21 cellular contexts compared by ENCODE assay signal in the genomic region with DNA sequence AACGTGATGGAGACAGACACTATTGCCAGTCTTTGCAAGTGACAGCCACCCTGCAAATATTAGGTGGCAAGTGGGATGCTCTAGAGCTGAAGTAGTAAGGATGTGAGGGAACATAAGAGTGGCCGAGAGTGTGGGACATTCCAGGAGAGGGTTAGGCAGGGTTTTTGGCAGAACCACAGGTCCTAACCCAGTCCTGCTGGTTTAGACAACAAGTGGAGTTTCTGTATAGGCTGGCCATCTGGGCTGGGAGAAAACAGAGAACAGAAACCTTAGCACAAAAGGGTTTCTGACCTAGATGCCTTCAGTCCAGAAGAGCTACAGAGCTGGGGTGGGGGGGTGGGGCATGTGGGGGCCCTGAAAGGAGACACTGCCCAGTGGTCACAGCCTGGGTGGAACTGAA.
A peak's percentile ranks its signal among the peaks of the same experiment; 100 is the strongest.
DNase-seq lines count a peak whose midpoint lies in the region; ATAC-seq, FAIRE-seq and TF ChIP-seq lines count a peak whose summit lies in the region.
"Had no signal": no experiment of that assay in that cellular context is flagged by ENCODE, and none has a peak within 500 bp of the region (broad histone marks: within the 10 kb centered on the region; RNA-seq: fewer than 3 reads in every experiment).

No MANE protein-coding gene starts in this region.

- no peaks in the 10 kb centered on the region for H3K9me3 Mint-ChIP-seq in activated T-cell treated with anti-CD3 and anti-CD28 coated beads, Interleukin-2, amount 50 U/mL, for 72 hours
- no peaks in the 10 kb centered on the region for H3K9me3 Mint-ChIP-seq in chondrocyte (ENCODE audit: low read depth)
- H3K9me3 Mint-ChIP-seq in activated naive CD8-positive, alpha-beta T cell treated with anti-CD3 and anti-CD28 coated beads, Interleukin-2, amount 50 U/mL, for 24 hours, result no peaks in the 10 kb centered on the region
- H3K9me3 Mint-ChIP-seq: central memory CD8-positive, alpha-beta T cell; neural progenitor cell had no signal

- TF ChIP-seq EP300 in H1 (IDR thresholded peaks at IDR 0.05; ENCODE audit: borderline replicate concordance in 1 of 2, low read depth in 2 of 2, low read length in 2 of 2), result no peak

- no peaks in the 10 kb centered on the region for H3K79me1 ChIP-seq in H1 (ENCODE audit: low read depth, low read length)

- H3K9me2 ChIP-seq in PC-3 (replicated peaks; ENCODE audit: low read length), result no peaks in the 10 kb centered on the region

- H3K27ac Mint-ChIP-seq in activated T-cell treated with anti-CD3 and anti-CD28 coated beads, Interleukin-2, amount 50 U/mL, for 72 hours, result no peak overlapping the region
- no peak overlapping the region for H3K27ac Mint-ChIP-seq in chondrocyte (ENCODE audit: unreplicated experiment)
- no peak overlapping the region for H3K27ac Mint-ChIP-seq in activated naive CD8-positive, alpha-beta T cell treated with anti-CD3 and anti-CD28 coated beads, Interleukin-2, amount 50 U/mL, for 24 hours
- H3K27ac Mint-ChIP-seq: neural progenitor cell had no signal

- no peak for TF ChIP-seq RAD21 in H1 (IDR thresholded peaks at IDR 0.05 in 1 of 2, conservative IDR thresholded peaks at IDR 0.05 in 1 of 2; ENCODE audit: low read depth in 2 of 2, low read length in 2 of 2)

- H3K4me3 Mint-ChIP-seq in activated T-cell treated with anti-CD3 and anti-CD28 coated beads, Interleukin-2, amount 50 U/mL, for 72 hours, result no peak overlapping the region
- no peak overlapping the region for H3K4me3 Mint-ChIP-seq in chondrocyte (ENCODE audit: unreplicated experiment)
- no peak overlapping the region for H3K4me3 Mint-ChIP-seq in activated naive CD8-positive, alpha-beta T cell treated with anti-CD3 and anti-CD28 coated beads, Interleukin-2, amount 50 U/mL, for 24 hours
- H3K4me3 Mint-ChIP-seq: central memory CD8-positive, alpha-beta T cell; neural progenitor cell had no signal

- H3F3A ChIP-seq in PC-3 (ENCODE audit: low read length, unreplicated experiment), result no peaks in the 10 kb centered on the region

- no peak overlapping the region for H4K5ac ChIP-seq in H1 (ENCODE audit: insufficient read length, low read depth, low read length)

- H3K27ac ChIP-seq in PC-3 (ENCODE audit: low read length) (no peak overlapping the region), H1 (ENCODE audit: low read depth, low read length) (no peak overlapping the region), pancreas (peak overlapping the region; percentile 40 to 74 (median 69))
- H3K27ac ChIP-seq: BLaER1, neural progenitor cell, PC-9, testis had no signal

- H3K27me3 Mint-ChIP-seq in activated T-cell treated with anti-CD3 and anti-CD28 coated beads, Interleukin-2, amount 50 U/mL, for 72 hours (ENCODE audit: low read depth), result peaks cover 61% of the 10 kb centered on the region
- H3K27me3 Mint-ChIP-seq in chondrocyte (ENCODE audit: low read depth), result no peaks in the 10 kb centered on the region
- peaks cover 40% of the 10 kb centered on the region for H3K27me3 Mint-ChIP-seq in activated naive CD8-positive, alpha-beta T cell treated with anti-CD3 and anti-CD28 coated beads, Interleukin-2, amount 50 U/mL, for 24 hours

- H3K4me1 ChIP-seq in PC-3 (ENCODE audit: insufficient read depth, low read length) (peaks cover 32% of the 10 kb centered on the region), H1 (replicated peaks in 1 of 4; ENCODE audit: control insufficient read depth in 3 of 4, insufficient read depth in 4 of 4, low read length in 3 of 4) (peaks cover 9 to 15% (median 13%) of the 10 kb centered on the region in 4 experiments), pancreas (peaks cover 6 to 18% (median 10%) of the 10 kb centered on the region in 3 donors)
- H3K4me1 ChIP-seq: BLaER1, testis had no signal

- no peak overlapping the region for H2BK15ac ChIP-seq in H1 (ENCODE audit: low read length)

- no peak for TF ChIP-seq CTCF in PC-3 (conservative IDR thresholded peaks at IDR 0.05; ENCODE audit: low read depth, low read length)
- TF ChIP-seq CTCF in H1 (IDR thresholded peaks at IDR 0.05; ENCODE audit: control extremely low read depth in 1 of 3, insufficient read depth in 1 of 3, low read depth in 1 of 3, low read length in 3 of 3), result no peak
- TF ChIP-seq CTCF in pancreas (IDR thresholded peaks at IDR 0.05), result no peak
- no peak for TF ChIP-seq CTCF in chondrocyte (IDR thresholded peaks at IDR 0.05)

- H3K14ac ChIP-seq in H1 (ENCODE audit: insufficient read length), result no peak overlapping the region

- intact Hi-C loops in PC-3 (cut with micrococcal nuclease), result no loop called here
- intact Hi-C loops in pancreas (cut with DNase I), result no loop called here

- H3K4me3 ChIP-seq in PC-3 (ENCODE audit: low read length) (no peak overlapping the region), H1 (ENCODE audit: extremely low read depth in 1 of 4, insufficient read depth in 2 of 4, low read depth in 3 of 4, low read length in 4 of 4) (no peak overlapping the region), pancreas (no peak overlapping the region)
- H3K4me3 ChIP-seq: BLaER1, neural progenitor cell, PC-9, testis had no signal

- H4K8ac ChIP-seq in H1 (ENCODE audit: extremely low read depth, insufficient read depth, low read length), result no peak overlapping the region

- POLR2A ChIA-PET in PC-3 (lab: Charles Lee; ENCODE audit: unreplicated experiment) (interaction anchor here (0.6 kb wide), 1 partner anchor 513 kb away, joined by 3 read pairs; no protein-coding TSS in a partner anchor), H1 (lab: Charles Lee; ENCODE audit: partially characterized antibody) (no interaction called here)

- ATAC-seq in PC-3, result peak; percentile 16; the same call in 1 of the 2 replicates
- ATAC-seq in pancreas, result peak in 2 of 4 donors; percentile 30 to 37
- no peak for ATAC-seq in HG03469 (IDR thresholded peaks at IDR 0.05; ENCODE audit: unreplicated experiment)
- no peak for ATAC-seq in activated T-cell treated with anti-CD3 and anti-CD28 coated beads, Interleukin-2, amount 50 U/mL, for 72 hours (replicated peaks in 1 of 2)
- no peak for ATAC-seq in activated naive CD8-positive, alpha-beta T cell treated with anti-CD3 and anti-CD28 coated beads, Interleukin-2, amount 50 U/mL, for 24 hours

- H3K79me2 ChIP-seq in PC-3 (ENCODE audit: low read length), result no peaks in the 10 kb centered on the region
- no peaks in the 10 kb centered on the region for H3K79me2 ChIP-seq in H1 (ENCODE audit: control insufficient read depth in 1 of 2, insufficient read depth in 2 of 2, low read length in 2 of 2)

- TF ChIP-seq POLR2A in H1 (IDR thresholded peaks at IDR 0.05; ENCODE audit: control extremely low read depth in 1 of 2, low read depth in 2 of 2, low read length in 2 of 2), result no peak

- H4K91ac ChIP-seq in H1 (replicated peaks; ENCODE audit: insufficient read length, low read length), result no peak overlapping the region

- H3K9me3 ChIP-seq in PC-3 (ENCODE audit: low read length), result no peaks in the 10 kb centered on the region
- H3K9me3 ChIP-seq in H1 (ENCODE audit: insufficient read depth in 2 of 2, low read depth in 1 of 2, low read length in 1 of 2), result no peaks in the 10 kb centered on the region
- H3K9me3 ChIP-seq in pancreas, result no peaks in the 10 kb centered on the region
- H3K9me3 ChIP-seq: BLaER1, testis had no signal

- no peak overlapping the region for H3K18ac ChIP-seq in H1 (ENCODE audit: extremely low read depth, low read length)

- H3K36me3 Mint-ChIP-seq in activated T-cell treated with anti-CD3 and anti-CD28 coated beads, Interleukin-2, amount 50 U/mL, for 72 hours (ENCODE audit: insufficient read depth in 2 of 2), result no peaks in the 10 kb centered on the region
- H3K36me3 Mint-ChIP-seq in chondrocyte (ENCODE audit: low read depth), result no peaks in the 10 kb centered on the region
- H3K36me3 Mint-ChIP-seq in activated naive CD8-positive, alpha-beta T cell treated with anti-CD3 and anti-CD28 coated beads, Interleukin-2, amount 50 U/mL, for 24 hours (ENCODE audit: low read depth), result no peaks in the 10 kb centered on the region
- H3K36me3 Mint-ChIP-seq: neural progenitor cell had no signal

- H3K36me3 ChIP-seq in PC-3 (ENCODE audit: low read depth, low read length), result no peaks in the 10 kb centered on the region
- no peaks in the 10 kb centered on the region for H3K36me3 ChIP-seq in H1 (ENCODE audit: control insufficient read depth in 2 of 4, insufficient read depth in 4 of 4, low read length in 3 of 4)
- H3K36me3 ChIP-seq in pancreas, result no peaks in the 10 kb centered on the region
- H3K36me3 ChIP-seq: BLaER1, neural progenitor cell had no signal

- H3K4me2 ChIP-seq in PC-3 (ENCODE audit: low read length) (no peak overlapping the region), H1 (ENCODE audit: insufficient read depth in 1 of 2, low read depth in 2 of 2, low read length in 2 of 2) (no peak overlapping the region)
- H3K4me2 ChIP-seq: BLaER1, neural progenitor cell had no signal

- H2AFZ ChIP-seq in PC-3 (ENCODE audit: low read length) (no peak overlapping the region), H1 (ENCODE audit: low read length) (no peak overlapping the region)
- H2AFZ ChIP-seq: neural progenitor cell, PC-9 had no signal

- H4K20me1 ChIP-seq in PC-3 (ENCODE audit: low read length) (no peaks in the 10 kb centered on the region), H1 (replicated peaks in 1 of 2; ENCODE audit: control insufficient read depth in 1 of 2, insufficient read depth in 2 of 2, low read length in 2 of 2) (no peaks in the 10 kb centered on the region)
- H4K20me1 ChIP-seq: BLaER1 had no signal

- H2AK5ac ChIP-seq in H1 (ENCODE audit: low read depth, low read length), result no peak overlapping the region

- 74% methylated on average over 2 of the region's 2 CpGs; no CpG with 5 or more reads in 1 of the 2 experiments for WGBS in H1 (ENCODE audit: extremely low coverage in 1 of 2, insufficient coverage in 1 of 2, insufficient read length in 1 of 2, insufficient replicate concordance in 2 of 2, low coverage in 1 of 2, low lambda C conversion rate in 2 of 2, missing lambda C conversion rate in 1 of 2), 2 experiments
- 63 to 65% methylated on average over 2 of the region's 2 CpGs for WGBS in pancreas, 2 donors

- CTCF ChIA-PET in PC-3 (lab: Charles Lee), result no interaction called here
- CTCF ChIA-PET in H1 (lab: Charles Lee; ENCODE audit: partially characterized antibody), result interaction anchor here (0.7 to 1.4 kb wide), 4 partner anchors 22 to 64 kb away, joined by 3 to 4 read pairs (median 4); no protein-coding TSS in a partner anchor

- no peaks in the 10 kb centered on the region for H3K4me1 Mint-ChIP-seq in activated T-cell treated with anti-CD3 and anti-CD28 coated beads, Interleukin-2, amount 50 U/mL, for 72 hours (ENCODE audit: low read depth)
- H3K4me1 Mint-ChIP-seq in chondrocyte (ENCODE audit: low read depth), result peaks cover 38% of the 10 kb centered on the region
- H3K4me1 Mint-ChIP-seq in activated naive CD8-positive, alpha-beta T cell treated with anti-CD3 and anti-CD28 coated beads, Interleukin-2, amount 50 U/mL, for 24 hours, result no peaks in the 10 kb centered on the region
- H3K4me1 Mint-ChIP-seq: central memory CD8-positive, alpha-beta T cell had no signal

- no peak overlapping the region for H3K56ac ChIP-seq in H1 (replicated peaks; ENCODE audit: insufficient read length, low read depth, low read length)

- no TSS peak for BruUV-seq in PC-3 (replicated peaks; lab: Mats Ljungman, UMichigan)

- H3K4ac ChIP-seq in H1 (replicated peaks; ENCODE audit: insufficient read length, low read depth, low read length), result no peak overlapping the region

- H3K9ac ChIP-seq in PC-3 (ENCODE audit: low read length) (no peak overlapping the region), H1 (replicated peaks in 1 of 4; ENCODE audit: extremely low read depth in 1 of 4, low read depth in 3 of 4, low read length in 3 of 4) (no peak overlapping the region)
- H3K9ac ChIP-seq: BLaER1, neural progenitor cell had no signal

- peak; percentile 69 for DNase-seq in DMS 273 (lab: John Stamatoyannopoulos, UW; ENCODE audit: unreplicated experiment)
- no peak for DNase-seq in PC-3
- no peak for DNase-seq in H1 (ENCODE audit: low read depth in 1 of 2, low spot score in 2 of 2)
- DNase-seq in pancreas, result no peak
- DNase-seq in activated T-cell treated with anti-CD3 and anti-CD28 coated beads, Interleukin-2, amount 50 U/mL, for 72 hours, result no peak
- DNase-seq in chondrocyte (ENCODE audit: low spot score), result no peak
- DNase-seq in activated naive CD8-positive, alpha-beta T cell treated with anti-CD3 and anti-CD28 coated beads, Interleukin-2, amount 50 U/mL, for 24 hours, result no peak
- DNase-seq: activated CD4-positive, CD25-positive, alpha-beta regulatory T cell treated with anti-CD3 and anti-CD28 coated beads, Interleukin-2, amount 50 U/mL, for 72 hours; foreskin fibroblast; GF-D8; KG1; midbrain; NCI-H526 treated with DMSO at 0.1 percent for 48 hours; PC-9; testis had no signal

- H2BK20ac ChIP-seq in H1 (ENCODE audit: low read length), result 0 out of 2 replicates have a peak overlapping the region, but pooled peaks have one; percentile 0

- no peak overlapping the region for H3K23ac ChIP-seq in H1 (ENCODE audit: insufficient read length)

- H3K27me3 ChIP-seq in PC-3 (ENCODE audit: low read length) (no peaks in the 10 kb centered on the region), H1 (replicated peaks in 1 of 4; ENCODE audit: control insufficient read depth in 3 of 4, extremely low read depth in 1 of 4, insufficient read depth in 3 of 4, low read length in 3 of 4) (no peaks in the 10 kb centered on the region; a peak in 2 of 7 replicates), pancreas (no peaks in the 10 kb centered on the region)
- H3K27me3 ChIP-seq: BLaER1, testis had no signal

- H2BK120ac ChIP-seq in H1 (replicated peaks; ENCODE audit: low read depth, low read length), result no peak overlapping the region

- no peaks in the 10 kb centered on the region for H3K23me2 ChIP-seq in H1 (ENCODE audit: low read depth, low read length)

- H2BK12ac ChIP-seq in H1 (ENCODE audit: low read depth, low read length), result no peak overlapping the region

- H2BK5ac ChIP-seq in H1 (ENCODE audit: low read depth, low read length), result no peak overlapping the region

- FAIRE-seq in H1 (lab: Jason Lieb, UNC) (no peak), pancreas (lab: Jason Lieb, UNC) (no peak)
- FAIRE-seq: A204.1, D721Med had no signal

Comparison
In these comparisons a context has a peak if more than half of its experiments do, and no peak if none do; other contexts are left out.
1. H3K27ac ChIP-seq: peak in pancreas (4 of 4); none in PC-3 (single experiment) and H1 (single experiment).